Comparison of ENCODE assay signal across 10 cellular contexts in the genomic region with DNA sequence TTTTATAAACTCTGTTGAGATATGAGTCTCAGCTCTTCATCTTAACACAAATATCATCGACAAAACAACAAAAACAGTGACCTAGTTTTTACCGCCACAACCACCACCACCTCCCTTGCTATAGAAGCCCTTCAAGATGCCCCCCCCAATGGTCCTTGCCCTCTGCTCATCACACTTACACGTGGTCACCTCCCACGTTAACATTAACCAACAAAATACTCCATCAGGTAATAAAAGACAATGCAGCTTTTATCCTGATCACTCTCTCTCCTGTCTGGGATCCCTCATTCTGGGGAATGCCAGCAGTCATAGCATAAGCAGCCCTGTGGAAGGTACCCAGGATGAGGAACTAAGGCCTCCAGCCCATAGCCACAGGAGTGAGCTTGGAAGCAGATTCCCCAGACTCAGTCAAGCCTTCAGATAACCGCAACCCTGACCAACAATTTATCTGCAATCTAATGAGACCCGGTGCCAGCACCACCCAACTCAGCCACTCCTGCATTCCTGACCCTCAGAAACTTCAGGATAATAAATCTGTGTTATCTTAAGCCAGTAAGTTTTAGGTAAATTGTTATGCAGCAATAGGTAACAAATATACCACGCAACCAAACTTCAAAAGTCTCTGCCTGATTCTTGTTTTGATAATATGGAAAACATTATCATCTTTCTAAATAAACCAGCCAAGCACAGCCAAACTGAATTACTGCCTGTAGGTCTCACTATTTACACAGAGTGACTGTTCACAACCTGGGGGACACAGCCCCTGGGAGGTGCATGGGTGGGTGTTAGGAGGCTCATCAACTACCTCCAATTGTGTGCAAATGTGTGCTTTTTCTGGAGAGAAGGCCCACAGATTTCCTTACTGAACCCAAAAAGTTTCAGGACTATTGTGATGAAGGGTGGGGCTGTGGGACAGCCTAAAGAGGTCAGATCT. TPM values are rescaled to one million over a fixed set of nuclear protein-coding genes. Genes with fewer than 3 reads are reported as not detected.
DNase-seq lines count a peak whose midpoint lies in the region; ATAC-seq and TF ChIP-seq lines count a peak whose summit lies in the region.
"Had no signal": no experiment of that assay in that cellular context is flagged by ENCODE, and none has a peak within 500 bp of the region (broad histone marks: within the 10 kb centered on the region; RNA-seq: fewer than 3 reads in every experiment).

No MANE protein-coding gene starts in this region.

- no peaks in the 10 kb centered on the region for H3K9me3 ChIP-seq in suprapubic skin

- H3K36me3 Mint-ChIP-seq in activated CD8-positive, alpha-beta memory T cell treated with anti-CD3 and anti-CD28 coated beads, Interleukin-2, amount 10 ng/mL, durations not matched to agents 7 days and 5 days = peaks cover 58% of the 10 kb centered on the region
- H3K36me3 Mint-ChIP-seq in activated T-helper 2 cell treated with anti-CD3 and anti-CD28 coated beads, Interferon-gamma antibody, Interleukin-2, Interleukin-4, amounts not matched to agents 10 μg/mL and 5 μg/mL and 100 μg/mL, durations not matched to agents 14 hours and 24 hours and 36 hours (ENCODE audit: low read depth) = peaks cover 3% of the 10 kb centered on the region

- TF ChIP-seq POLR2A in suprapubic skin (IDR thresholded peaks at IDR 0.05) = no peak

- intact Hi-C loops in activated T-helper 2 cell treated with anti-CD3 and anti-CD28 coated beads, Interferon-gamma antibody, Interleukin-2, Interleukin-4, amounts not matched to agents 10 μg/mL and 5 μg/mL and 100 μg/mL, durations not matched to agents 14 hours and 24 hours and 36 hours (cut with micrococcal nuclease) = loop anchor here (10.0 kb wide), 1 partner anchor 300 kb away; no protein-coding TSS in a partner anchor

- CTCF ChIA-PET in activated CD8-positive, alpha-beta memory T cell treated with anti-CD3 and anti-CD28 coated beads, Interleukin-2, amount 10 ng/mL, durations not matched to agents 7 days and 5 days (lab: Charles Lee) = interaction anchor here (0.6 to 1.6 kb wide), 5 partner anchors 9 to 112 kb away, joined by 3 to 8 read pairs (median 3); partner anchors contain the start of gene POLG2

- peak overlapping the region; percentile 71 for H3K27ac Mint-ChIP-seq in activated CD8-positive, alpha-beta memory T cell treated with anti-CD3 and anti-CD28 coated beads, Interleukin-2, amount 10 ng/mL, durations not matched to agents 7 days and 5 days
- H3K27ac Mint-ChIP-seq in activated T-helper 2 cell treated with anti-CD3 and anti-CD28 coated beads, Interferon-gamma antibody, Interleukin-2, Interleukin-4, amounts not matched to agents 10 μg/mL and 5 μg/mL and 100 μg/mL, durations not matched to agents 14 hours and 24 hours and 36 hours = peak overlapping the region; percentile 24

- no peaks in the 10 kb centered on the region for H3K27me3 ChIP-seq in suprapubic skin

- H3K27ac ChIP-seq in suprapubic skin = peak overlapping the region; percentile 34

- peak overlapping the region; percentile 59 for H3K4me3 Mint-ChIP-seq in activated CD8-positive, alpha-beta memory T cell treated with anti-CD3 and anti-CD28 coated beads, Interleukin-2, amount 10 ng/mL, durations not matched to agents 7 days and 5 days
- H3K4me3 Mint-ChIP-seq in activated T-helper 2 cell treated with anti-CD3 and anti-CD28 coated beads, Interferon-gamma antibody, Interleukin-2, Interleukin-4, amounts not matched to agents 10 μg/mL and 5 μg/mL and 100 μg/mL, durations not matched to agents 14 hours and 24 hours and 36 hours (ENCODE audit: low read depth) = no peak overlapping the region
- H3K4me3 Mint-ChIP-seq: H9, naive B cell had no signal

- H3K4me1 ChIP-seq in suprapubic skin = peaks cover 3% of the 10 kb centered on the region

- H3K4me3 ChIP-seq in suprapubic skin = peak overlapping the region; percentile 23

- H3K4me1 Mint-ChIP-seq in activated CD8-positive, alpha-beta memory T cell treated with anti-CD3 and anti-CD28 coated beads, Interleukin-2, amount 10 ng/mL, durations not matched to agents 7 days and 5 days = peaks cover 56% of the 10 kb centered on the region
- H3K4me1 Mint-ChIP-seq in activated T-helper 2 cell treated with anti-CD3 and anti-CD28 coated beads, Interferon-gamma antibody, Interleukin-2, Interleukin-4, amounts not matched to agents 10 μg/mL and 5 μg/mL and 100 μg/mL, durations not matched to agents 14 hours and 24 hours and 36 hours (ENCODE audit: low read depth) = peaks cover 25% of the 10 kb centered on the region

- H3K36me3 ChIP-seq in suprapubic skin = no peaks in the 10 kb centered on the region

- TF ChIP-seq EP300 in suprapubic skin (IDR thresholded peaks at IDR 0.05) = no peak

- DNase-seq in activated CD8-positive, alpha-beta memory T cell treated with anti-CD3 and anti-CD28 coated beads, Interleukin-2, amount 10 ng/mL, durations not matched to agents 7 days and 5 days = no peak
- DNase-seq in activated CD8-positive, alpha-beta memory T cell treated with anti-CD3 and anti-CD28 coated beads for 24 hours = no peak
- DNase-seq in activated T-helper 2 cell treated with anti-CD3 and anti-CD28 coated beads, Interferon-gamma antibody, Interleukin-2, Interleukin-4, amounts not matched to agents 10 μg/mL and 5 μg/mL and 100 μg/mL, durations not matched to agents 14 hours and 24 hours and 36 hours (ENCODE audit: low spot score) = no peak
- peak; percentile 69 for DNase-seq in left kidney (ENCODE audit: low read depth, low spot score)
- DNase-seq in suprapubic skin (ENCODE audit: low spot score in 2 of 2) = no peak
- no peak for DNase-seq in NCI-H524 (lab: John Stamatoyannopoulos, UW)
- no peak for DNase-seq in GM19238 (ENCODE audit: insufficient read length, low spot score)
- no peak for DNase-seq in putamen (ENCODE audit: low spot score)
- DNase-seq: H9, naive B cell had no signal

- WGBS in suprapubic skin = 69% methylated on average over 7 of the region's 7 CpGs

- H3K27me3 Mint-ChIP-seq in activated CD8-positive, alpha-beta memory T cell treated with anti-CD3 and anti-CD28 coated beads, Interleukin-2, amount 10 ng/mL, durations not matched to agents 7 days and 5 days = no peaks in the 10 kb centered on the region
- no peaks in the 10 kb centered on the region for H3K27me3 Mint-ChIP-seq in activated T-helper 2 cell treated with anti-CD3 and anti-CD28 coated beads, Interferon-gamma antibody, Interleukin-2, Interleukin-4, amounts not matched to agents 10 μg/mL and 5 μg/mL and 100 μg/mL, durations not matched to agents 14 hours and 24 hours and 36 hours (ENCODE audit: low read depth)
- H3K27me3 Mint-ChIP-seq: naive B cell had no signal

- peak; percentile 54 for ATAC-seq in activated CD8-positive, alpha-beta memory T cell treated with anti-CD3 and anti-CD28 coated beads, Interleukin-2, amount 10 ng/mL, durations not matched to agents 7 days and 5 days

- H3K9me3 Mint-ChIP-seq in activated CD8-positive, alpha-beta memory T cell treated with anti-CD3 and anti-CD28 coated beads, Interleukin-2, amount 10 ng/mL, durations not matched to agents 7 days and 5 days (ENCODE audit: low read depth) = no peaks in the 10 kb centered on the region
- H3K9me3 Mint-ChIP-seq in activated T-helper 2 cell treated with anti-CD3 and anti-CD28 coated beads, Interferon-gamma antibody, Interleukin-2, Interleukin-4, amounts not matched to agents 10 μg/mL and 5 μg/mL and 100 μg/mL, durations not matched to agents 14 hours and 24 hours and 36 hours = no peaks in the 10 kb centered on the region
- H3K9me3 Mint-ChIP-seq: H9, naive B cell had no signal

- TF ChIP-seq CTCF in suprapubic skin (IDR thresholded peaks at IDR 0.05) = no peak

RNA-seq across cellular contexts. Expression of gene PECAM1, which starts 6.1 kb away (rescaled TPM):
- 100 to 1,000 TPM; 116 to 124 TPM for total RNA-seq in activated CD8-positive, alpha-beta memory T cell treated with anti-CD3 and anti-CD28 coated beads, Interleukin-2, amount 10 ng/mL, durations not matched to agents 7 days and 5 days
- 9.8 and 11.1 TPM in 2 replicates for total RNA-seq in activated T-helper 2 cell treated with anti-CD3 and anti-CD28 coated beads, Interferon-gamma antibody, Interleukin-2, Interleukin-4, amounts not matched to agents 10 μg/mL and 5 μg/mL and 100 μg/mL, durations not matched to agents 14 hours and 24 hours and 36 hours
- total RNA-seq in suprapubic skin = 10 to 100 TPM; 18.8 to 70.2 (median 42.6) TPM
